ENCODE assay signal across 18 cellular contexts in the genomic region with DNA sequence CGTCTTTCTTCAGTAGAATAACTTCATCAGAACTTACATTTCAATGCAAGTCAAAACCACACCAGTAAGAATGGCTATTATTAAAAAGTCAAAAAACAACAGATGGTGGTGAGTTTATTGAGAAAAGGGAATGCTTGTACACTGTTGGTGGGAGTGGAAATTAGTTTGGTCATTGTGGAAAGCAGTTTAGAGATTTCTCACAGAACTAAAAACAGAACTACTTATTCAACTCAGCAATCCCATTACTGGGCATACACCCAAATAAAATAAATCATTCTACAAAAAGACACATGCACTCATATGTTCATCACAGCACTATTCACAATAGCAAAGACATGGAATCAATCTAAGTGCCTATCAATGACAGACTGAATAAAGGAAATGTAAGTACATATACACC.
"Had no signal": no experiment of that assay in that cellular context is flagged by ENCODE, and none has a peak within 500 bp of the region (broad histone marks: within the 10 kb centered on the region; RNA-seq: fewer than 3 reads in every experiment).

No MANE protein-coding gene starts in this region.

- H3K4me1 ChIP-seq: ascending aorta, gastrocnemius medialis, lower lobe of right lung, pancreas, thyroid gland had no signal

- H3K27me3 ChIP-seq: ascending aorta, dorsolateral prefrontal cortex, gastrocnemius medialis, pancreas, sigmoid colon, thyroid gland had no signal

- ATAC-seq: activated T-cell treated with anti-CD3 and anti-CD28 coated beads, Interleukin-2, amount 50 U/mL, for 72 hours; gastrocnemius medialis; lower lobe of right lung; natural killer cell; pancreas had no signal

- H3K4me3 ChIP-seq: ascending aorta, cardiac muscle cell, dorsolateral prefrontal cortex, gastrocnemius medialis, lower lobe of right lung, pancreas, sigmoid colon, thyroid gland had no signal

- H3K36me3 ChIP-seq: ascending aorta, cardiac muscle cell, gastrocnemius medialis, lower lobe of right lung, pancreas, sigmoid colon, thyroid gland had no signal

- H3K27ac ChIP-seq: ascending aorta, cardiac muscle cell, epithelial cell of prostate, gastrocnemius medialis, lower lobe of right lung, pancreas, sigmoid colon, thyroid gland had no signal

- H3K9me3 ChIP-seq: ascending aorta, gastrocnemius medialis, lower lobe of right lung, pancreas, sigmoid colon, thyroid gland had no signal

- DNase-seq: activated effector memory CD4-positive, alpha-beta T cell treated with anti-CD3 and anti-CD28 coated beads, Interleukin-2, amount 50 U/mL, for 16 hours; activated naive CD4-positive, alpha-beta T cell treated with anti-CD3 and anti-CD28 coated beads, Interleukin-2, amount 50 U/mL, for 16 hours; activated T-cell treated with anti-CD3 and anti-CD28 coated beads, Interleukin-2, amount 50 U/mL, for 72 hours; dorsolateral prefrontal cortex; endodermal cell; gastrocnemius medialis; lower lobe of right lung; natural killer cell; pancreas; sigmoid colon; stimulated activated CD4-positive, alpha-beta T cell treated with anti-CD3 and anti-CD28 coated beads, Interleukin-12 subunit alpha, Interleukin-12 subunit beta, amount 100 ng/mL, for 4 hours; stimulated activated CD4-positive, alpha-beta T cell treated with anti-CD3 and anti-CD28 coated beads, Interleukin-1b, Interleukin-23, amount 100 ng/mL, for 48 hours; stimulated activated CD8-positive, alpha-beta memory T cell treated with anti-CD3 and anti-CD28 coated beads, Interleukin-4, amount 100 ng/mL, for 48 hours; stimulated activated naive CD4-positive, alpha-beta T cell; thyroid gland had no signal
